25 cellular contexts compared by ENCODE assay signal in genomic region chr3:67198374-67198773, GRCh38.
"Had no signal": no experiment of that assay in that cellular context is flagged by ENCODE, and none has a peak within 500 bp of the region (broad histone marks: within the 10 kb centered on the region; RNA-seq: fewer than 3 reads in every experiment).

No MANE protein-coding gene starts in this region.

- FAIRE-seq: endothelial cell of umbilical vein, frontal cortex, islet of Langerhans, pancreas, small intestine had no signal

- ATAC-seq: left ventricle myocardium superior; lower lobe of right lung; natural killer cell; pancreas; right lobe of liver; stimulated activated naive B cell treated with anti-CD40 and anti-IgM and Interleukin-4, amounts not matched to agents 10 μg/mL and 1 μg/mL and 100 μg/mL, for 72 hours; upper lobe of right lung had no signal

- H3K4me1 ChIP-seq: colonic mucosa, esophagus squamous epithelium, lower lobe of right lung, pancreas, right lobe of liver, transverse colon, upper lobe of right lung had no signal

- H3K9me3 ChIP-seq: colonic mucosa, esophagus squamous epithelium, lower lobe of right lung, neutrophil, pancreas, right lobe of liver, thoracic aorta, transverse colon, upper lobe of right lung had no signal

- H3K27ac ChIP-seq: colonic mucosa, esophagus squamous epithelium, lower lobe of right lung, neutrophil, pancreas, right lobe of liver, thoracic aorta, transverse colon, upper lobe of right lung had no signal

- H3K9me3 Mint-ChIP-seq: central memory CD8-positive, alpha-beta T cell; dendritic cell treated with granulocyte-macrophage colony-stimulating factor and Interleukin-4, amounts not matched to agents 40 ng/mL and 50 ng/mL, for 4 days; stimulated activated naive CD8-positive, alpha-beta T cell treated with anti-CD3 and anti-CD28 coated beads, Interleukin-15, Interleukin-2, amounts not matched to agents 100 ng/mL and 50 ng/mL, for 24 hours had no signal

- H3K27ac Mint-ChIP-seq: dendritic cell treated with granulocyte-macrophage colony-stimulating factor and Interleukin-4, amounts not matched to agents 40 ng/mL and 50 ng/mL, for 4 days; natural killer cell; progenitor cell of endocrine pancreas; stimulated activated naive B cell treated with anti-CD40 and anti-IgM and Interleukin-4, amounts not matched to agents 10 μg/mL and 1 μg/mL and 100 μg/mL, for 72 hours; stimulated activated naive CD8-positive, alpha-beta T cell treated with anti-CD3 and anti-CD28 coated beads, Interleukin-15, Interleukin-2, amounts not matched to agents 100 ng/mL and 50 ng/mL, for 24 hours had no signal

- H3K4me3 Mint-ChIP-seq: central memory CD8-positive, alpha-beta T cell; dendritic cell treated with granulocyte-macrophage colony-stimulating factor and Interleukin-4, amounts not matched to agents 40 ng/mL and 50 ng/mL, for 4 days; natural killer cell; stimulated activated naive B cell treated with anti-CD40 and anti-IgM and Interleukin-4, amounts not matched to agents 10 μg/mL and 1 μg/mL and 100 μg/mL, for 72 hours; stimulated activated naive CD8-positive, alpha-beta T cell treated with anti-CD3 and anti-CD28 coated beads, Interleukin-15, Interleukin-2, amounts not matched to agents 100 ng/mL and 50 ng/mL, for 24 hours had no signal

- H3K36me3 ChIP-seq: colonic mucosa, esophagus squamous epithelium, lower lobe of right lung, neutrophil, pancreas, right lobe of liver, thoracic aorta, transverse colon, upper lobe of right lung had no signal

- H3K27me3 Mint-ChIP-seq: dendritic cell treated with granulocyte-macrophage colony-stimulating factor and Interleukin-4, amounts not matched to agents 40 ng/mL and 50 ng/mL, for 4 days; stimulated activated naive B cell treated with anti-CD40 and anti-IgM and Interleukin-4, amounts not matched to agents 10 μg/mL and 1 μg/mL and 100 μg/mL, for 72 hours; stimulated activated naive CD8-positive, alpha-beta T cell treated with anti-CD3 and anti-CD28 coated beads, Interleukin-15, Interleukin-2, amounts not matched to agents 100 ng/mL and 50 ng/mL, for 24 hours had no signal

- H3K4me3 ChIP-seq: colonic mucosa, esophagus squamous epithelium, lower lobe of right lung, pancreas, right lobe of liver, thoracic aorta, transverse colon, upper lobe of right lung had no signal

- H3K4me1 Mint-ChIP-seq: central memory CD8-positive, alpha-beta T cell; natural killer cell; stimulated activated naive B cell treated with anti-CD40 and anti-IgM and Interleukin-4, amounts not matched to agents 10 μg/mL and 1 μg/mL and 100 μg/mL, for 72 hours had no signal

- H3K27me3 ChIP-seq: colonic mucosa, esophagus squamous epithelium, neutrophil, pancreas, right lobe of liver, transverse colon, upper lobe of right lung had no signal

- DNase-seq: colonic mucosa; effector CD8-positive, alpha-beta T cell; esophagus squamous epithelium; hypothalamus; kidney glomerular epithelial cell; left ventricle myocardium superior; lower lobe of right lung; natural killer cell; pancreas; right lobe of liver; small intestine; stimulated activated CD4-positive, alpha-beta T cell treated with anti-CD3 and anti-CD28 coated beads, Interleukin-15, amount 100 ng/mL, for 24 hours; stimulated activated CD4-positive, alpha-beta T cell treated with anti-CD3 and anti-CD28 coated beads, Interleukin-2, amount 100 ng/mL, for 48 hours; stimulated activated naive B cell treated with anti-CD40 and anti-IgM and Interleukin-4, amounts not matched to agents 10 μg/mL and 1 μg/mL and 100 μg/mL, for 72 hours; transverse colon; upper lobe of right lung had no signal

- H3K36me3 Mint-ChIP-seq: natural killer cell; stimulated activated naive B cell treated with anti-CD40 and anti-IgM and Interleukin-4, amounts not matched to agents 10 μg/mL and 1 μg/mL and 100 μg/mL, for 72 hours had no signal
